In genomic region chr9:121639619-121640018, GRCh38 we compare ENCODE assay signal across 18 cellular contexts. TPM values are rescaled to one million over a fixed set of nuclear protein-coding genes. Genes with fewer than 3 reads are reported as not detected.
A peak's percentile ranks its signal among the peaks of the same experiment; 100 is the strongest.
DNase-seq lines count a peak whose midpoint lies in the region; ATAC-seq and TF ChIP-seq lines count a peak whose summit lies in the region.
"Had no signal": no experiment of that assay in that cellular context is flagged by ENCODE, and none has a peak within 500 bp of the region (broad histone marks: within the 10 kb centered on the region; RNA-seq: fewer than 3 reads in every experiment).

No MANE protein-coding gene starts in this region.

- no peak overlapping the region for H2BK5ac ChIP-seq in neuronal stem cell (ENCODE audit: low read length)

- no peak overlapping the region for H3K9ac ChIP-seq in neuronal stem cell (ENCODE audit: low read depth, low read length, poor library complexity)
- H3K9ac ChIP-seq: GM23248, KMS-11 had no signal

- H4K8ac ChIP-seq in neuronal stem cell (ENCODE audit: low read depth, low read length), result no peak overlapping the region

- peak overlapping the region; percentile 77 for H3K27ac ChIP-seq in left ventricle myocardium inferior (replicated peaks)
- H3K27ac ChIP-seq in dorsolateral prefrontal cortex, result peak overlapping the region in 57 of 59 donors; percentile 56 to 98 (median 92)
- no peak overlapping the region for H3K27ac ChIP-seq in neuronal stem cell (replicated peaks; ENCODE audit: low read length)
- H3K27ac ChIP-seq: 22Rv1, GM23248, KMS-11 had no signal

- H3K14ac ChIP-seq in neuronal stem cell (ENCODE audit: low read length), result no peak overlapping the region

- H3K27me3 ChIP-seq in left ventricle myocardium inferior (ENCODE audit: low read depth) (no peaks in the 10 kb centered on the region), dorsolateral prefrontal cortex (no peaks in the 10 kb centered on the region), neuronal stem cell (ENCODE audit: control insufficient read depth in 3 of 3, insufficient read depth in 3 of 3, low read depth in 1 of 3, low read length in 3 of 3) (no peaks in the 10 kb centered on the region)

- peak overlapping the region; percentile 5 for H3K18ac ChIP-seq in neuronal stem cell (ENCODE audit: low read length)

- no peak for ATAC-seq in stimulated activated naive CD8-positive, alpha-beta T cell treated with anti-CD3 and anti-CD28 coated beads, Interleukin-15, Interleukin-2, amounts not matched to agents 100 U/mL and 50 U/mL, for 24 hours
- no peak for ATAC-seq in HG02588 (IDR thresholded peaks at IDR 0.05; ENCODE audit: unreplicated experiment)

- H3K9me3 ChIP-seq in left ventricle myocardium inferior (replicated peaks) (no peaks in the 10 kb centered on the region), neuronal stem cell (replicated peaks in 1 of 2; ENCODE audit: control insufficient read depth in 2 of 2, insufficient read depth in 1 of 2, low read depth in 1 of 2, low read length in 2 of 2) (no peaks in the 10 kb centered on the region)

- H3K4me3 ChIP-seq in left ventricle myocardium inferior (no peak overlapping the region), dorsolateral prefrontal cortex (no peak overlapping the region), neuronal stem cell (ENCODE audit: low read length in 2 of 2) (no peak overlapping the region)
- H3K4me3 ChIP-seq: GM23248 had no signal

- no peak overlapping the region for H3K23ac ChIP-seq in neuronal stem cell (ENCODE audit: low read depth, low read length, poor library complexity)

- DNase-seq in left ventricle myocardium inferior (no peak), cardiac septum (ENCODE audit: low spot score) (no peak), dorsolateral prefrontal cortex (no peak), neuronal stem cell (ENCODE audit: low spot score) (no peak), NCI-H2171 (lab: John Stamatoyannopoulos, UW) (no peak), DMS53 (lab: John Stamatoyannopoulos, UW) (no peak)
- no peak for DNase-seq in stimulated activated naive CD8-positive, alpha-beta T cell treated with anti-CD3 and anti-CD28 coated beads, Interleukin-15, Interleukin-2, amounts not matched to agents 100 U/mL and 50 U/mL, for 24 hours
- DNase-seq: HFFc6, MM.1S, NCI-H1048, NCI-H2029 treated with DMSO at 0.1 percent for 48 hours, NCI-H2227 treated with DMSO at 0.1 percent for 48 hours, SHP77 treated with DMSO at 0.1 percent for 48 hours had no signal

- WGBS in neuronal stem cell (ENCODE audit: extremely low coverage in 2 of 2, insufficient read length in 2 of 2, insufficient replicate concordance in 1 of 2), 2 donors, result no CpG with 5 or more reads among the region's 6 CpGs

- TF ChIP-seq CTCF in left ventricle myocardium inferior (IDR thresholded peaks at IDR 0.05; ENCODE audit: borderline replicate concordance) (no peak), dorsolateral prefrontal cortex (IDR thresholded peaks at IDR 0.05 in 54 of 56, conservative IDR thresholded peaks at IDR 0.05 in 2 of 56; ENCODE audit: low read depth in 1 of 56, partially characterized antibody in 56 of 56) (no peak)

- H2AFZ ChIP-seq in neuronal stem cell (ENCODE audit: low read length), result no peak overlapping the region
- H2AFZ ChIP-seq: GM23248 had no signal

- no peak overlapping the region for H4K91ac ChIP-seq in neuronal stem cell (ENCODE audit: low read depth, low read length, poor library complexity)

- no peak overlapping the region for H3K4me2 ChIP-seq in neuronal stem cell (ENCODE audit: insufficient read depth, low read length, poor library complexity, severe bottlenecking)
- H3K4me2 ChIP-seq: KMS-11 had no signal

- H3K79me1 ChIP-seq in neuronal stem cell (ENCODE audit: low read depth, low read length), result no peaks in the 10 kb centered on the region

- no peak overlapping the region for H3K4ac ChIP-seq in neuronal stem cell (ENCODE audit: low read length)

- H3K4me1 ChIP-seq in left ventricle myocardium inferior (peaks cover 88% of the 10 kb centered on the region), neuronal stem cell (ENCODE audit: control insufficient read depth in 2 of 2, insufficient read depth in 1 of 2, low read depth in 1 of 2, low read length in 2 of 2) (peaks cover 28 to 29% of the 10 kb centered on the region in 2 donors)

- intact Hi-C loops in left ventricle myocardium inferior (cut with micrococcal nuclease), result no loop called here
- intact Hi-C loops in cardiac septum (cut with DNase I), result loop anchor here (5.0 kb wide), 2 partner anchors 53 to 353 kb away; no protein-coding TSS in a partner anchor
- intact Hi-C loops in dorsolateral prefrontal cortex (cut with DNase I), result loop anchor here (5.0 to 10.0 kb wide), 5 partner anchors 92 to 355 kb away; no protein-coding TSS in a partner anchor

- H2BK12ac ChIP-seq in neuronal stem cell (ENCODE audit: low read length), result no peak overlapping the region

- no peak overlapping the region for H2BK15ac ChIP-seq in neuronal stem cell (ENCODE audit: low read length)

- H3K36me3 ChIP-seq in left ventricle myocardium inferior, result no peaks in the 10 kb centered on the region
- H3K36me3 ChIP-seq in neuronal stem cell (replicated peaks in 1 of 2; ENCODE audit: control insufficient read depth in 2 of 2, insufficient read depth in 2 of 2, low read length in 2 of 2), result no peaks in the 10 kb centered on the region

- no peak overlapping the region for H2AK5ac ChIP-seq in neuronal stem cell (ENCODE audit: low read depth, low read length)

- H2BK120ac ChIP-seq in neuronal stem cell (ENCODE audit: low read depth, low read length), result no peak overlapping the region

RNA-seq across cellular contexts. Expression of gene DAB2IP, which starts 11.8 kb away (rescaled TPM):
- total RNA-seq in left ventricle myocardium inferior, result 50.7 TPM
- total RNA-seq in cardiac septum, result 60.3 TPM
- total RNA-seq in dorsolateral prefrontal cortex, result 100 to 1,000 TPM in 19 of 120 experiments, 10 to 100 TPM in 101; 41.7 to 155 (median 82.0) TPM
- polyA plus RNA-seq in neuronal stem cell (2013, experiment 1 of 2), result 28.9 TPM
- 29.1 TPM for polyA plus RNA-seq in neuronal stem cell (2013, experiment 2 of 2)
- polyA plus RNA-seq: IgD-negative memory B cell had no signal
